ENCODE assay signal across 32 cellular contexts in genomic region chr4:41940834-41941233, GRCh38.
"Had no signal": no experiment of that assay in that cellular context is flagged by ENCODE, and none has a peak within 500 bp of the region (broad histone marks: within the 10 kb centered on the region; RNA-seq: fewer than 3 reads in every experiment).

No MANE protein-coding gene starts in this region.

- H3K27ac Mint-ChIP-seq: activated B cell treated with CpG ODN at 0.5 μM for 24 hours; activated CD4-positive, alpha-beta memory T cell treated with anti-CD3 and anti-CD28 coated beads for 36 hours; activated CD4-positive, alpha-beta T cell treated with anti-CD3 and anti-CD28 coated beads, Interleukin-2, amount 10 ng/mL, durations not matched to agents 24 days and 14 days; activated CD8-positive, alpha-beta memory T cell treated with anti-CD3 and anti-CD28 coated beads, Interleukin-2, amount 10 ng/mL, durations not matched to agents 7 days and 5 days; activated CD8-positive, alpha-beta T cell treated with anti-CD3 and anti-CD28 coated beads for 36 hours; activated naive CD4-positive, alpha-beta T cell treated with anti-CD3 and anti-CD28 coated beads for 36 hours; activated naive CD4-positive, alpha-beta T cell treated with anti-CD3 and anti-CD28 coated beads, Interleukin-2, amount 50 U/mL, for 72 hours; activated naive CD8-positive, alpha-beta T cell treated with anti-CD3 and anti-CD28 coated beads for 36 hours; activated T-helper 2 cell treated with anti-CD3 and anti-CD28 coated beads, Interferon-gamma antibody, Interleukin-2, Interleukin-4, amounts not matched to agents 10 μg/mL and 5 μg/mL and 100 μg/mL, durations not matched to agents 14 hours and 24 hours and 36 hours; T-helper 1 cell treated with Interleukin-12 subunit alpha and Interleukin-12 subunit beta and Interleukin-4 antibody, amounts not matched to agents 30 μg/mL and 1 μg/mL, for 36 hours; T-helper 2 cell treated with Interferon-gamma antibody and Interleukin-4, amounts not matched to agents 5 μg/mL and 100 μg/mL, for 36 hours had no signal

- H3K4me3 Mint-ChIP-seq: activated B cell treated with CpG ODN at 0.5 μM for 24 hours; activated CD4-positive, alpha-beta memory T cell treated with anti-CD3 and anti-CD28 coated beads for 36 hours; activated CD4-positive, alpha-beta T cell treated with anti-CD3 and anti-CD28 coated beads, Interleukin-2, amount 10 ng/mL, durations not matched to agents 24 days and 14 days; activated CD8-positive, alpha-beta memory T cell treated with anti-CD3 and anti-CD28 coated beads, Interleukin-2, amount 10 ng/mL, durations not matched to agents 7 days and 5 days; activated CD8-positive, alpha-beta T cell treated with anti-CD3 and anti-CD28 coated beads for 36 hours; activated naive CD4-positive, alpha-beta T cell treated with anti-CD3 and anti-CD28 coated beads for 36 hours; activated naive CD8-positive, alpha-beta T cell treated with anti-CD3 and anti-CD28 coated beads for 36 hours; activated T-cell treated with anti-CD3 and anti-CD28 coated beads, Interleukin-2, amount 50 U/mL, for 4 hours; T-helper 1 cell treated with Interleukin-12 subunit alpha and Interleukin-12 subunit beta and Interleukin-4 antibody, amounts not matched to agents 30 μg/mL and 1 μg/mL, for 36 hours; T-helper 2 cell treated with Interferon-gamma antibody and Interleukin-4, amounts not matched to agents 5 μg/mL and 100 μg/mL, for 36 hours had no signal

- H3K27ac ChIP-seq: adrenal gland, body of pancreas, brain microvascular endothelial cell, breast epithelium, VCaP had no signal

- H3K27me3 Mint-ChIP-seq: activated B cell treated with CpG ODN at 0.5 μM for 24 hours; activated CD4-positive, alpha-beta memory T cell treated with anti-CD3 and anti-CD28 coated beads for 36 hours; activated CD4-positive, alpha-beta T cell treated with anti-CD3 and anti-CD28 coated beads, Interleukin-2, amount 10 ng/mL, durations not matched to agents 24 days and 14 days; activated CD8-positive, alpha-beta memory T cell treated with anti-CD3 and anti-CD28 coated beads, Interleukin-2, amount 10 ng/mL, durations not matched to agents 7 days and 5 days; activated CD8-positive, alpha-beta T cell treated with anti-CD3 and anti-CD28 coated beads for 36 hours; activated naive CD8-positive, alpha-beta T cell treated with anti-CD3 and anti-CD28 coated beads for 36 hours had no signal

- ATAC-seq: activated CD8-positive, alpha-beta memory T cell treated with anti-CD3 and anti-CD28 coated beads, Interleukin-2, amount 10 ng/mL, durations not matched to agents 7 days and 5 days; activated CD8-positive, alpha-beta T cell treated with anti-CD3 and anti-CD28 coated beads for 36 hours; activated naive CD4-positive, alpha-beta T cell treated with anti-CD3 and anti-CD28 coated beads, Interleukin-2, amount 50 U/mL, for 72 hours; activated T-cell treated with anti-CD3 and anti-CD28 coated beads, Interleukin-2, amount 50 U/mL, for 4 hours; body of pancreas had no signal

- H3K9me3 ChIP-seq: adrenal gland, body of pancreas, breast epithelium had no signal

- H3K27me3 ChIP-seq: adrenal gland, body of pancreas, brain microvascular endothelial cell, breast epithelium had no signal

- DNase-seq: activated B cell treated with CpG ODN at 0.5 μM for 24 hours; activated CD4-positive, alpha-beta memory T cell treated with anti-CD3 and anti-CD28 coated beads for 36 hours; activated CD4-positive, alpha-beta T cell treated with anti-CD3 and anti-CD28 coated beads for 4 hours; activated CD4-positive, alpha-beta T cell treated with anti-CD3 and anti-CD28 coated beads, Interleukin-2, amount 10 ng/mL, durations not matched to agents 24 days and 14 days; activated CD4-positive, alpha-beta T cell treated with anti-CD3 and anti-CD28 coated beads, Interleukin-2, amount 50 U/mL, for 1 hour; activated CD4-positive, alpha-beta T cell treated with anti-CD3 and anti-CD28 coated beads, Interleukin-2, amount 50 U/mL, for 4 hours; activated CD4-positive, CD25-positive, alpha-beta regulatory T cell treated with anti-CD3 and anti-CD28 coated beads, Interleukin-2, amount 50 U/mL, for 72 hours; activated CD8-positive, alpha-beta memory T cell treated with anti-CD3 and anti-CD28 coated beads for 24 hours; activated CD8-positive, alpha-beta memory T cell treated with anti-CD3 and anti-CD28 coated beads, Interleukin-2, amount 10 ng/mL, durations not matched to agents 7 days and 5 days; activated CD8-positive, alpha-beta memory T cell treated with anti-CD3 and anti-CD28 coated beads, Interleukin-2, amount 50 U/mL, for 48 hours; activated CD8-positive, alpha-beta T cell treated with anti-CD3 and anti-CD28 coated beads for 36 hours; activated effector memory CD4-positive, alpha-beta T cell treated with Interleukin-2 at 50 U/mL for 16 hours; activated gamma-delta T cell; activated naive CD4-positive, alpha-beta T cell treated with anti-CD3 and anti-CD28 coated beads for 36 hours; activated naive CD4-positive, alpha-beta T cell treated with anti-CD3 and anti-CD28 coated beads, Interleukin-2, amount 50 U/mL, for 16 hours; activated naive CD8-positive, alpha-beta T cell treated with anti-CD3 and anti-CD28 coated beads for 36 hours; activated T-cell treated with anti-CD3 and anti-CD28 coated beads, Interleukin-2, amount 50 U/mL, for 4 hours; adrenal gland; amniotic stem cell; aorta; body of pancreas; brain microvascular endothelial cell; central memory CD4-positive, alpha-beta T cell; T-helper 1 cell; T-helper 2 cell; T-helper 9 cell had no signal

- H3K4me3 ChIP-seq: adrenal gland, body of pancreas, breast epithelium had no signal

- H3K36me3 ChIP-seq: breast epithelium had no signal

- H3K9me3 Mint-ChIP-seq: activated B cell treated with CpG ODN at 0.5 μM for 24 hours; activated CD4-positive, alpha-beta memory T cell treated with anti-CD3 and anti-CD28 coated beads for 36 hours; activated CD4-positive, alpha-beta T cell treated with anti-CD3 and anti-CD28 coated beads, Interleukin-2, amount 10 ng/mL, durations not matched to agents 24 days and 14 days; activated CD8-positive, alpha-beta T cell treated with anti-CD3 and anti-CD28 coated beads for 36 hours; activated naive CD4-positive, alpha-beta T cell treated with anti-CD3 and anti-CD28 coated beads for 36 hours; activated naive CD4-positive, alpha-beta T cell treated with anti-CD3 and anti-CD28 coated beads, Interleukin-2, amount 50 U/mL, for 72 hours; activated naive CD8-positive, alpha-beta T cell treated with anti-CD3 and anti-CD28 coated beads for 36 hours; activated T-cell treated with anti-CD3 and anti-CD28 coated beads, Interleukin-2, amount 50 U/mL, for 4 hours; activated T-helper 2 cell treated with anti-CD3 and anti-CD28 coated beads, Interferon-gamma antibody, Interleukin-2, Interleukin-4, amounts not matched to agents 10 μg/mL and 5 μg/mL and 100 μg/mL, durations not matched to agents 14 hours and 24 hours and 36 hours; T-helper 1 cell treated with Interleukin-12 subunit alpha and Interleukin-12 subunit beta and Interleukin-4 antibody, amounts not matched to agents 30 μg/mL and 1 μg/mL, for 36 hours; T-helper 2 cell treated with Interferon-gamma antibody and Interleukin-4, amounts not matched to agents 5 μg/mL and 100 μg/mL, for 36 hours had no signal
